8 cellular contexts compared by ENCODE assay signal in genomic region chr7:143901710-143902587, GRCh38. TPM values are rescaled to one million over a fixed set of nuclear protein-coding genes. Genes with fewer than 3 reads are reported as not detected.
DNase-seq lines count a peak whose midpoint lies in the region; ATAC-seq and TF ChIP-seq lines count a peak whose summit lies in the region.

TSS of gene TCAF1 (minus strand) at chr7:143902176. CDS start at chr7:143876608, 25,568 bp downstream.

- peaks cover 45% of the 10 kb centered on the region for H3K4me1 Mint-ChIP-seq in CD8-positive, alpha-beta T cell (ENCODE audit: low read depth)
- peaks cover 21% of the 10 kb centered on the region for H3K4me1 Mint-ChIP-seq in activated CD8-positive, alpha-beta T cell treated with anti-CD3 and anti-CD28 coated beads, Interleukin-2, amount 10 ng/mL, durations not matched to agents 7 days and 5 days (ENCODE audit: low read depth)

- intact Hi-C loops in CD8-positive, alpha-beta T cell (cut with DNase I, micrococcal nuclease), result loop anchor here (1.0 to 10.0 kb wide), 5 partner anchors 10 to 517 kb away; partner anchors contain the start of gene ZYX (in 1 of the 2)

- no peaks in the 10 kb centered on the region for H3K27me3 ChIP-seq in CD8-positive, alpha-beta T cell (ENCODE audit: insufficient read depth, low read length)
- no peaks in the 10 kb centered on the region for H3K27me3 ChIP-seq in ectodermal cell (ENCODE audit: control insufficient read depth, insufficient read depth, low read length, poor library complexity, severe bottlenecking)
- H3K27me3 ChIP-seq in lung (ENCODE audit: control insufficient read depth, insufficient read depth), result no peaks in the 10 kb centered on the region

- peak; percentile 92 for ATAC-seq in CD8-positive, alpha-beta T cell
- ATAC-seq in GM19438 (IDR thresholded peaks at IDR 0.05; ENCODE audit: low read depth, unreplicated experiment), result peak; percentile 93
- peak; percentile 44 for ATAC-seq in HG03575 (IDR thresholded peaks at IDR 0.05; ENCODE audit: extremely low read depth, insufficient number of reproducible peaks, low FRiP score, unreplicated experiment)
- ATAC-seq in activated CD8-positive, alpha-beta T cell treated with anti-CD3 and anti-CD28 coated beads, Interleukin-2, amount 10 ng/mL, durations not matched to agents 7 days and 5 days, result peak; percentile 96
- peak; percentile 99 for ATAC-seq in lung (ENCODE audit: insufficient read depth, low FRiP score)

- peak within 1 kb of the TSS; percentile 90 for H3K4me3 Mint-ChIP-seq in CD8-positive, alpha-beta T cell
- H3K4me3 Mint-ChIP-seq in activated CD8-positive, alpha-beta T cell treated with anti-CD3 and anti-CD28 coated beads, Interleukin-2, amount 10 ng/mL, durations not matched to agents 7 days and 5 days, result peak within 1 kb of the TSS; percentile 91

- no peaks in the 10 kb centered on the region for H3K9me3 Mint-ChIP-seq in CD8-positive, alpha-beta T cell
- no peaks in the 10 kb centered on the region for H3K9me3 Mint-ChIP-seq in activated CD8-positive, alpha-beta T cell treated with anti-CD3 and anti-CD28 coated beads, Interleukin-2, amount 10 ng/mL, durations not matched to agents 7 days and 5 days (ENCODE audit: insufficient read depth)

- no peaks in the 10 kb centered on the region for H3K27me3 Mint-ChIP-seq in CD8-positive, alpha-beta T cell (ENCODE audit: low read depth)
- no peaks in the 10 kb centered on the region for H3K27me3 Mint-ChIP-seq in activated CD8-positive, alpha-beta T cell treated with anti-CD3 and anti-CD28 coated beads, Interleukin-2, amount 10 ng/mL, durations not matched to agents 7 days and 5 days (ENCODE audit: low read depth)

- peak within 1 kb of the TSS; percentile 67 for H3K27ac ChIP-seq in CD8-positive, alpha-beta T cell (ENCODE audit: low read depth, low read length)
- H3K27ac ChIP-seq in ectodermal cell (ENCODE audit: insufficient read depth, low read depth, low read length, poor library complexity, severe bottlenecking), result peak within 1 kb of the TSS; percentile 97
- H3K27ac ChIP-seq in lung (ENCODE audit: low read depth in 1 of 2, low read length in 1 of 2), result peak within 1 kb of the TSS; percentile 80 to 99

- DNase-seq in CD8-positive, alpha-beta T cell, result peak; percentile 70 to 92 (median 86)
- DNase-seq in NCI-H82 (lab: John Stamatoyannopoulos, UW) (peak; percentile 98), lung (ENCODE audit: low spot score) (peak; percentile 96)
- peak; percentile 91 for DNase-seq in activated CD8-positive, alpha-beta T cell treated with anti-CD3 and anti-CD28 coated beads, Interleukin-2, amount 10 ng/mL, durations not matched to agents 7 days and 5 days
- peak; percentile 80 to 86 (median 84) for DNase-seq in stimulated activated CD4-positive, alpha-beta T cell treated with anti-CD3 and anti-CD28 coated beads, TNF-alpha, amount 100 ng/mL, for 4 hours (ENCODE audit: low read depth in 3 of 3)

- POLR2A ChIA-PET in CD8-positive, alpha-beta T cell (lab: Charles Lee), result interaction anchor here (0.6 to 1.3 kb wide), 6 partner anchors 10 to 174 kb away, joined by 3 to 4 read pairs (median 3); no protein-coding TSS in a partner anchor
- POLR2A ChIA-PET in activated CD8-positive, alpha-beta T cell treated with anti-CD3 and anti-CD28 coated beads, Interleukin-2, amount 10 ng/mL, durations not matched to agents 7 days and 5 days (lab: Charles Lee), result interaction anchor here (0.6 to 1.9 kb wide), 5 partner anchors 9 to 20 kb away, joined by 3 to 6 read pairs (median 3); no protein-coding TSS in a partner anchor

- CTCF ChIA-PET in CD8-positive, alpha-beta T cell (lab: Charles Lee), result interaction anchor here (1.3 to 1.9 kb wide), 5 partner anchors 9 to 26 kb away, joined by 3 to 8 read pairs (median 4); no protein-coding TSS in a partner anchor
- CTCF ChIA-PET in activated CD8-positive, alpha-beta T cell treated with anti-CD3 and anti-CD28 coated beads, Interleukin-2, amount 10 ng/mL, durations not matched to agents 7 days and 5 days (lab: Charles Lee), result interaction anchor here (1.0 to 2.7 kb wide), 16 partner anchors 9 to 448 kb away, joined by 3 to 21 read pairs (median 5); no protein-coding TSS in a partner anchor

- H3K4me3 ChIP-seq in CD8-positive, alpha-beta T cell (ENCODE audit: low read depth, low read length), result peak within 1 kb of the TSS; percentile 92
- H3K4me3 ChIP-seq in ectodermal cell (ENCODE audit: insufficient read depth, low read depth, low read length), result peak within 1 kb of the TSS; percentile 92
- peak within 1 kb of the TSS; percentile 80 for H3K4me3 ChIP-seq in lung

- WGBS in ectodermal cell, 2 experiments, result 1 to 3% methylated on average over 52 to 54 of the region's 54 CpGs
- 2 to 3% methylated on average over 54 of the region's 54 CpGs for WGBS in lung, 2 donors

- peak within 1 kb of the TSS; percentile 94 for H3K27ac Mint-ChIP-seq in CD8-positive, alpha-beta T cell
- peak within 1 kb of the TSS; percentile 84 for H3K27ac Mint-ChIP-seq in activated CD8-positive, alpha-beta T cell treated with anti-CD3 and anti-CD28 coated beads, Interleukin-2, amount 10 ng/mL, durations not matched to agents 7 days and 5 days

- TF ChIP-seq CTCF in CD8-positive, alpha-beta T cell (IDR thresholded peaks at IDR 0.05), result no peak
- peak; percentile 2 for TF ChIP-seq CTCF in lung (IDR thresholded peaks at IDR 0.05; ENCODE audit: control extremely low read depth, extremely low read depth)

- no peaks in the 10 kb centered on the region for H3K9me3 ChIP-seq in CD8-positive, alpha-beta T cell (ENCODE audit: low read length)
- H3K9me3 ChIP-seq in ectodermal cell (ENCODE audit: control insufficient read depth, low read length) (no peaks in the 10 kb centered on the region), lung (ENCODE audit: control insufficient read depth in 2 of 2, insufficient read depth in 1 of 2, low read length in 1 of 2) (no peaks in the 10 kb centered on the region)

- H3K36me3 ChIP-seq in CD8-positive, alpha-beta T cell (ENCODE audit: insufficient read depth, low read length), result no peaks in the 10 kb centered on the region
- H3K36me3 ChIP-seq in ectodermal cell (ENCODE audit: control insufficient read depth, insufficient read depth, low read length) (no peaks in the 10 kb centered on the region), lung (ENCODE audit: control insufficient read depth in 2 of 2, insufficient read depth in 2 of 2, low read length in 2 of 2) (no peaks in the 10 kb centered on the region)

- peaks cover 19% of the 10 kb centered on the region for H3K4me1 ChIP-seq in CD8-positive, alpha-beta T cell (ENCODE audit: insufficient read depth, low read length)
- peaks cover 33% of the 10 kb centered on the region for H3K4me1 ChIP-seq in ectodermal cell (ENCODE audit: control insufficient read depth, insufficient read depth, low read length)
- H3K4me1 ChIP-seq in lung (ENCODE audit: control insufficient read depth in 2 of 2, insufficient read depth in 2 of 2, low read length in 2 of 2), result peaks cover 3 to 8% of the 10 kb centered on the region in 2 donors

- peaks cover 3% of the 10 kb centered on the region for H3K36me3 Mint-ChIP-seq in CD8-positive, alpha-beta T cell
- no peaks in the 10 kb centered on the region for H3K36me3 Mint-ChIP-seq in activated CD8-positive, alpha-beta T cell treated with anti-CD3 and anti-CD28 coated beads, Interleukin-2, amount 10 ng/mL, durations not matched to agents 7 days and 5 days (ENCODE audit: low read depth)

RNA-seq across cellular contexts. Expression of gene TCAF1, which starts in this region (rescaled TPM):
- total RNA-seq in CD8-positive, alpha-beta T cell, result 1 to 10 TPM; 4.8 to 5.0 TPM
- total RNA-seq in activated CD8-positive, alpha-beta T cell treated with anti-CD3 and anti-CD28 coated beads, Interleukin-2, amount 10 ng/mL, durations not matched to agents 7 days and 5 days, result 10 to 100 TPM; 12.6 to 14.1 TPM
- polyA plus RNA-seq in ectodermal cell (2013, experiment 1 of 4), result 134 TPM
- polyA plus RNA-seq in ectodermal cell (2013, experiment 2 of 4), result 135 TPM
- polyA plus RNA-seq in ectodermal cell (2013, experiment 3 of 4), result 81.5 TPM
- polyA plus RNA-seq in ectodermal cell (2013, experiment 4 of 4), result 95.3 TPM
- total RNA-seq in lung, result 10 to 100 TPM; 37.1 to 65.8 TPM
- polyA plus RNA-seq in lung, result 10 to 100 TPM; 10.1 to 12.2 TPM

Comparison
In these comparisons a context has a peak if more than half of its experiments do, and no peak if none do; other contexts are left out.
1. Peak in every context shown above with its lines: DNase-seq, ATAC-seq, H3K4me3 ChIP-seq and H3K27ac ChIP-seq.
2. ATAC-seq: peak in every context shown above with its lines; median percentile 99 in lung; 96 in activated CD8-positive, alpha-beta T cell treated with anti-CD3 and anti-CD28 coated beads, Interleukin-2, amount 10 ng/mL, durations not matched to agents 7 days and 5 days; 93 in GM19438; 92 in CD8-positive, alpha-beta T cell; 44 in HG03575.